In genomic region chr20:59006864-59007757, GRCh38 we compare ENCODE assay signal across 8 cellular contexts. TPM values are rescaled to one million over a fixed set of nuclear protein-coding genes. Genes with fewer than 3 reads are reported as not detected.
DNase-seq lines count a peak whose midpoint lies in the region; ATAC-seq, FAIRE-seq and TF ChIP-seq lines count a peak whose summit lies in the region.

Gene CTSZ (minus strand): TSS chr20:59007254. CDS start chr20:59007128, 126 bp downstream.

- H3K27me3 ChIP-seq in CD4-positive, alpha-beta T cell (ENCODE audit: control insufficient read depth, insufficient read depth, low read length), result no peaks in the 10 kb centered on the region
- no peaks in the 10 kb centered on the region for H3K27me3 ChIP-seq in RWPE2 (ENCODE audit: insufficient read depth, poor library complexity, severe bottlenecking)
- no peaks in the 10 kb centered on the region for H3K27me3 ChIP-seq in hepatocyte

- CTCF ChIA-PET in CD4-positive, alpha-beta T cell (lab: Charles Lee), result no interaction called here

- H3K27me3 Mint-ChIP-seq in CD4-positive, alpha-beta T cell, result no peaks in the 10 kb centered on the region

- peak within 1 kb of the TSS; percentile 88 for H3K4me3 Mint-ChIP-seq in CD4-positive, alpha-beta T cell

- H3K9me2 ChIP-seq in hepatocyte (replicated peaks; ENCODE audit: insufficient read depth), result no peaks in the 10 kb centered on the region

- POLR2A ChIA-PET in CD4-positive, alpha-beta T cell (lab: Charles Lee), result interaction anchor here (1.2 to 2.3 kb wide), 2 partner anchors 25 kb away, joined by 4 to 17 read pairs; partner anchors contain the start of gene ATP5F1E

- FAIRE-seq in H54 (lab: Jason Lieb, UNC), result no peak

- H3K36me3 ChIP-seq in RWPE2 (ENCODE audit: low read depth) (peaks cover 31% of the 10 kb centered on the region), hepatocyte (replicated peaks; ENCODE audit: insufficient read depth, low read depth) (no peaks in the 10 kb centered on the region)

- no peaks in the 10 kb centered on the region for H3K9me3 Mint-ChIP-seq in CD4-positive, alpha-beta T cell

- no peak within 1 kb of the TSS for H3K27ac ChIP-seq in CD4-positive, alpha-beta T cell (ENCODE audit: low read depth, low read length)
- H3K27ac ChIP-seq in RWPE2 (ENCODE audit: poor library complexity, severe bottlenecking) (peak within 1 kb of the TSS; percentile 66), hepatocyte (peak within 1 kb of the TSS; percentile 23)

- peaks cover 20% of the 10 kb centered on the region for H3K4me1 ChIP-seq in RWPE2 (ENCODE audit: insufficient read depth, poor library complexity, severe bottlenecking)
- H3K4me1 ChIP-seq in hepatocyte (ENCODE audit: insufficient read depth), result peaks cover 15% of the 10 kb centered on the region

- 26% methylated on average over 33 of the region's 86 CpGs for WGBS in hepatocyte (ENCODE audit: low lambda C conversion rate, missing lambda C conversion rate)

- peak within 1 kb of the TSS; percentile 73 for H3K4me3 ChIP-seq in RWPE2 (ENCODE audit: severe bottlenecking)
- peak within 1 kb of the TSS; percentile 46 for H3K4me3 ChIP-seq in astrocyte of the spinal cord (ENCODE audit: low read depth, low read length)
- peak within 1 kb of the TSS; percentile 42 for H3K4me3 ChIP-seq in hepatocyte
- peak within 1 kb of the TSS; percentile 66 for H3K4me3 ChIP-seq in skeletal muscle cell (ENCODE audit: low read depth, low read length)

- H3K4me2 ChIP-seq in hepatocyte, result peak within 1 kb of the TSS; percentile 98

- intact Hi-C loops in CD4-positive, alpha-beta T cell (cut with DNase I, micrococcal nuclease), result no loop called here

- peaks cover 12% of the 10 kb centered on the region for H3K79me2 ChIP-seq in hepatocyte

- peak in 6 of 10 experiments; percentile 14 to 41 (median 30) for DNase-seq in CD4-positive, alpha-beta T cell
- DNase-seq in H54 (ENCODE audit: insufficient read length, low spot score) (peak; percentile 79), RWPE2 (ENCODE audit: low spot score) (peak; percentile 85), astrocyte of the spinal cord (ENCODE audit: low read depth, low spot score) (no peak), hepatocyte (ENCODE audit: low spot score) (peak; percentile 75), skeletal muscle cell (ENCODE audit: low read depth) (no peak), GOT3 (lab: John Stamatoyannopoulos, UW) (no peak), NCI-H524 treated with DMSO at 0.1 percent for 48 hours (lab: John Stamatoyannopoulos, UW) (no peak)

- peak within 1 kb of the TSS; percentile 78 for H3K27ac Mint-ChIP-seq in CD4-positive, alpha-beta T cell

- peak; percentile 47; the same call in 1 of the 2 replicates for TF ChIP-seq POLR2A in H54 (IDR thresholded peaks at IDR 0.05; ENCODE audit: low read depth, low read length)

- in situ Hi-C loops in astrocyte of the spinal cord (cut with HindIII; ENCODE audit: low sequenced_read_pairs), result no loop called here

- ATAC-seq in CD4-positive, alpha-beta T cell (ENCODE audit: poor library complexity), result peak; percentile 55
- peak; percentile 58 for ATAC-seq in RWPE2 (ENCODE audit: low read depth)

- H3K36me3 Mint-ChIP-seq in CD4-positive, alpha-beta T cell (ENCODE audit: low read depth), result no peaks in the 10 kb centered on the region

- H2AFZ ChIP-seq in hepatocyte, result peak within 1 kb of the TSS; percentile 64

- H3K9me3 ChIP-seq in CD4-positive, alpha-beta T cell (ENCODE audit: control insufficient read depth, low read length), result no peaks in the 10 kb centered on the region
- H3K9me3 ChIP-seq in RWPE2 (ENCODE audit: severe bottlenecking) (no peaks in the 10 kb centered on the region), hepatocyte (ENCODE audit: low read depth) (no peaks in the 10 kb centered on the region)

- no peaks in the 10 kb centered on the region for H4K20me1 ChIP-seq in hepatocyte (ENCODE audit: insufficient read depth, poor library complexity, severe bottlenecking)

- H3K4me1 Mint-ChIP-seq in CD4-positive, alpha-beta T cell (ENCODE audit: low read depth), result peaks cover 42% of the 10 kb centered on the region

- TF ChIP-seq CTCF in CD4-positive, alpha-beta T cell (IDR thresholded peaks at IDR 0.05), result no peak
- TF ChIP-seq CTCF in RWPE2 (IDR thresholded peaks at IDR 0.05; ENCODE audit: poor library complexity, severe bottlenecking) (peak; percentile 12), astrocyte of the spinal cord (IDR thresholded peaks at IDR 0.05; ENCODE audit: low read depth, low read length) (no peak), hepatocyte (IDR thresholded peaks at IDR 0.05; ENCODE audit: poor library complexity) (no peak)

RNA-seq across cellular contexts. Expression of gene CTSZ, which starts in this region (rescaled TPM):
- 10 to 100 TPM; 14.7 to 17.7 TPM for total RNA-seq in CD4-positive, alpha-beta T cell
- total RNA-seq in hepatocyte, result 123 and 161 TPM in 2 replicates
- polyA plus RNA-seq in hepatocyte, result 5.0 and 7.1 TPM in 2 replicates

Comparison
In these comparisons a context has a peak if more than half of its experiments do, and no peak if none do; other contexts are left out.
1. DNase-seq: peak in CD4-positive, alpha-beta T cell (6 of 10), H54 (single experiment), RWPE2 (single experiment) and hepatocyte (single experiment); none in astrocyte of the spinal cord (single experiment), skeletal muscle cell (single experiment), GOT3 (single experiment) and NCI-H524 treated with DMSO at 0.1 percent for 48 hours (single experiment).
2. Peak in every context shown above with its lines, with median percentiles within 50 percentile points of each other: H3K4me3 ChIP-seq.